In the genomic region with DNA sequence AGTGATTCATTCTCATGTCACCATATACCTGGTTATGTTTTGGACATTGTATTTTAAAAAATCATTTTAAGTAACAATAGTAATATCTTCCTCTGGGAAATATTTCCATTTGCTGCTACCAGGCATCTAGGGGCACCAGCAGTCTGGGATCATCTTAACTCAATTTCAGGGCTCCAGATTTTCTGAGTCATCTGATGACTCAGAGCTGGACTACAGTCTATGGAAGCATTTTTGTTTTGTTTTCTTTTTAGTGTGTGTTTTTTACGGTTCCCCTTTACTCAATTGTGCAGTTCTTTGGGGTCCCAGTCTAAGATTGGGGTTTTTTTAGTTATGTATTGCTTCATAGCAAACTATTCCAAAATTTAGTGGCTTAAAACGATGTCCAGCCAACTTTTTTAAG, we compare ENCODE assay signal across 1 cellular context.
TF ChIP-seq lines count a peak whose summit lies in the region.

No MANE protein-coding gene starts in this region.

TF ChIP-seq in IMR-90, 13 proteins besides CTCF, POLR2A, EP300 and RAD21:
- TF ChIP-seq USF2 (IDR thresholded peaks at IDR 0.05; ENCODE audit: low read depth, low read length) (no peak), FOS (IDR thresholded peaks at IDR 0.05; ENCODE audit: low read depth, low read length) (peak; percentile 63; the same call in 1 of the 2 replicates)
